In the genomic region with DNA sequence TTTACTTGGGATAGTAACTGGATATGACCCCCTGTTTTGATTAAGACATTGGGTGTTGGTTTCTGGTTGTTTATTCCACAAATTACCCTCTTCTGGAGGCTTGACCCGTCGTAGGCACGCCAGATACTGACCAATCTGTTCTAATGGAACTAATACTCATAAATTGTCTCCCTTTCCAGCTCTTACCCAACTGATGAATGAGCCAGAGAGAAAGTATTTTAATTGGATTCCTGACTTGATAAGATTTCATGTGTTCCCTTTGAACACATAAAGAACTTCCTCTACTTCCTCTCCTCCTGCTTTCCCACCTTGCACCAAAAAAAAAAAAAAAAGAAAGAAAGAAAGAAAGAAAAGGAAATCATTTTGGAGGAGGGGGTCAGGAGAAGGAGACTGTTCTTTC, we compare ENCODE assay signal across 1 cellular context.
TF ChIP-seq lines count a peak whose summit lies in the region.

No MANE protein-coding gene starts in this region.

TF ChIP-seq in WTC11, 78 proteins besides CTCF, POLR2A, EP300 and RAD21 (continued from another document):
- no peak for TF ChIP-seq ARID4B (CRISPR knock-in tag; IDR thresholded peaks at IDR 0.05; ENCODE audit: borderline replicate concordance)
- no peak for TF ChIP-seq JUN (CRISPR knock-in tag; IDR thresholded peaks at IDR 0.05)
- TF ChIP-seq FOXK1 (CRISPR knock-in tag; IDR thresholded peaks at IDR 0.05): no peak
- TF ChIP-seq KAT7 (CRISPR knock-in tag; IDR thresholded peaks at IDR 0.05; ENCODE audit: borderline replicate concordance): no peak
- no peak for TF ChIP-seq FOXP4 (CRISPR knock-in tag; IDR thresholded peaks at IDR 0.05)
- TF ChIP-seq SP1 (CRISPR knock-in tag; conservative IDR thresholded peaks at IDR 0.05): no peak
- no peak for TF ChIP-seq PRRX2 (CRISPR knock-in tag; IDR thresholded peaks at IDR 0.05)
- no peak for TF ChIP-seq SMAD3 (CRISPR knock-in tag; IDR thresholded peaks at IDR 0.05; ENCODE audit: borderline replicate concordance)
- TF ChIP-seq, protein P1, sequence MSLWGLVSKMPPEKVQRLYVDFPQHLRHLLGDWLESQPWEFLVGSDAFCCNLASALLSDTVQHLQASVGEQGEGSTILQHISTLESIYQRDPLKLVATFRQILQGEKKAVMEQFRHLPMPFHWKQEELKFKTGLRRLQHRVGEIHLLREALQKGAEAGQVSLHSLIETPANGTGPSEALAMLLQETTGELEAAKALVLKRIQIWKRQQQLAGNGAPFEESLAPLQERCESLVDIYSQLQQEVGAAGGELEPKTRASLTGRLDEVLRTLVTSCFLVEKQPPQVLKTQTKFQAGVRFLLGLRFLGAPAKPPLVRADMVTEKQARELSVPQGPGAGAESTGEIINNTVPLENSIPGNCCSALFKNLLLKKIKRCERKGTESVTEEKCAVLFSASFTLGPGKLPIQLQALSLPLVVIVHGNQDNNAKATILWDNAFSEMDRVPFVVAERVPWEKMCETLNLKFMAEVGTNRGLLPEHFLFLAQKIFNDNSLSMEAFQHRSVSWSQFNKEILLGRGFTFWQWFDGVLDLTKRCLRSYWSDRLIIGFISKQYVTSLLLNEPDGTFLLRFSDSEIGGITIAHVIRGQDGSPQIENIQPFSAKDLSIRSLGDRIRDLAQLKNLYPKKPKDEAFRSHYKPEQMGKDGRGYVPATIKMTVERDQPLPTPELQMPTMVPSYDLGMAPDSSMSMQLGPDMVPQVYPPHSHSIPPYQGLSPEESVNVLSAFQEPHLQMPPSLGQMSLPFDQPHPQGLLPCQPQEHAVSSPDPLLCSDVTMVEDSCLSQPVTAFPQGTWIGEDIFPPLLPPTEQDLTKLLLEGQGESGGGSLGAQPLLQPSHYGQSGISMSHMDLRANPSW (CRISPR knock-in tag; conservative IDR thresholded peaks at IDR 0.05; ENCODE audit: low read depth): no peak
- no peak for TF ChIP-seq CBFB (CRISPR knock-in tag; IDR thresholded peaks at IDR 0.05; ENCODE audit: low read depth)
- TF ChIP-seq ZNF219 (CRISPR knock-in tag; IDR thresholded peaks at IDR 0.05; ENCODE audit: borderline replicate concordance): no peak
- TF ChIP-seq HMGA2 (CRISPR knock-in tag; IDR thresholded peaks at IDR 0.05): no peak
- TF ChIP-seq ZNF416 (CRISPR knock-in tag; IDR thresholded peaks at IDR 0.05): no peak
TF ChIP-seq in WTC11: peak in this region for 0.
